ENCODE assay signal across 8 cellular contexts in the genomic region with DNA sequence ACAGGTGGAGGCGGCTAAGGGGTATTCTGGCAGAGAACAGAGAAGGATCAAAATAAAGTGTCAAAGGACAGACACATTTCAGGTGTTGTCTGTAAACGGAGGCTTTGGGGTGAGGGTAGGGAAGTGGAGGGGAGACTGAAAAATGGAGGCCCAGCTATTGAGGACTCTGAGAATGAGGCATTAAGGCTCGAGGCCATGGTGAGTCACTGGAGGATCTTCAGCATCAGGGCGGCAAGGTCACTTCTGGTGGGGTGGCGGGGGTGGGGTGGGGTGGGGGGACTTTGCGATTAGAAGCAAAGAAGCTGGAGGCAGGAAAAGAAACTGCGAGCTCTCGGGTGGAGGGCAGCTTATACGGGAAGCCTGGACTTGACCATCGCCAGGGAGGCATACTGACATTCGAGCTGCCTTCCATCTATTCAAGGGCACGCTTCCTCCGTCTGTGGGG. TPM values are rescaled to one million over a fixed set of nuclear protein-coding genes. Genes with fewer than 3 reads are reported as not detected.
DNase-seq lines count a peak whose midpoint lies in the region; ATAC-seq lines count a peak whose summit lies in the region.

No MANE protein-coding gene starts in this region.

- CTCF ChIA-PET in CD4-positive, alpha-beta memory T cell (lab: Charles Lee; ENCODE audit: partially characterized antibody): interaction anchor here (0.7 to 3.3 kb wide), 8 partner anchors 11 to 1686 kb away, joined by 3 to 16 read pairs (median 3); a partner anchor contains a TSS

- peak overlapping the region; percentile 79 to 92 (median 86) for H3K4me3 Mint-ChIP-seq in CD4-positive, alpha-beta memory T cell
- H3K4me3 Mint-ChIP-seq in activated naive CD8-positive, alpha-beta T cell treated with anti-CD3 and anti-CD28 coated beads, Interleukin-2, amount 10 ng/mL, durations not matched to agents 7 days and 5 days: peak overlapping the region; percentile 84

- no peaks in the 10 kb centered on the region for H3K9me3 ChIP-seq in CD4-positive, alpha-beta memory T cell (ENCODE audit: control insufficient read depth in 1 of 2, low read length in 2 of 2)
- no peaks in the 10 kb centered on the region for H3K9me3 ChIP-seq in iPS-15b (ENCODE audit: control insufficient read depth, insufficient read depth, low read length)

- peak in 3 of 5 donors; percentile 6 to 14 (median 8) for DNase-seq in CD4-positive, alpha-beta memory T cell
- DNase-seq in Jurkat, Clone E6-1 (ENCODE audit: low read depth, low spot score): no peak
- no peak for DNase-seq in activated naive CD8-positive, alpha-beta T cell treated with anti-CD3 and anti-CD28 coated beads, Interleukin-2, amount 10 ng/mL, durations not matched to agents 7 days and 5 days
- DNase-seq in stimulated activated CD4-positive, alpha-beta T cell treated with anti-CD3 and anti-CD28 coated beads, Interleukin-15, amount 100 ng/mL, for 24 hours: peak; percentile 31
- DNase-seq in dermis blood vessel endothelial cell (no peak), DMS79 (lab: John Stamatoyannopoulos, UW) (no peak), UCSD-AML1 (lab: John Stamatoyannopoulos, UW; ENCODE audit: unreplicated experiment) (no peak)

- no peaks in the 10 kb centered on the region for H3K27me3 Mint-ChIP-seq in CD4-positive, alpha-beta memory T cell
- H3K27me3 Mint-ChIP-seq in activated naive CD8-positive, alpha-beta T cell treated with anti-CD3 and anti-CD28 coated beads, Interleukin-2, amount 10 ng/mL, durations not matched to agents 7 days and 5 days: no peaks in the 10 kb centered on the region

- H3K4me1 ChIP-seq in CD4-positive, alpha-beta memory T cell (ENCODE audit: insufficient read depth, low read length): peaks cover 38% of the 10 kb centered on the region
- H3K4me1 ChIP-seq in iPS-15b (ENCODE audit: control insufficient read depth, insufficient read depth, low read length): no peaks in the 10 kb centered on the region

- H3K27ac Mint-ChIP-seq in CD4-positive, alpha-beta memory T cell: peak overlapping the region; percentile 92 to 99 (median 94)
- H3K27ac Mint-ChIP-seq in activated naive CD8-positive, alpha-beta T cell treated with anti-CD3 and anti-CD28 coated beads, Interleukin-2, amount 10 ng/mL, durations not matched to agents 7 days and 5 days: peak overlapping the region; percentile 92

- ATAC-seq in activated naive CD8-positive, alpha-beta T cell treated with anti-CD3 and anti-CD28 coated beads, Interleukin-2, amount 10 ng/mL, durations not matched to agents 7 days and 5 days (ENCODE audit: low read depth): no peak

- H3K36me3 ChIP-seq in CD4-positive, alpha-beta memory T cell (ENCODE audit: insufficient read depth, low read length): no peaks in the 10 kb centered on the region
- no peaks in the 10 kb centered on the region for H3K36me3 ChIP-seq in iPS-15b (ENCODE audit: control insufficient read depth, insufficient read depth, low read length)

- H3K9me3 Mint-ChIP-seq in CD4-positive, alpha-beta memory T cell: peaks cover 0 to 1% (median 0%) of the 10 kb centered on the region in 8 donors
- H3K9me3 Mint-ChIP-seq in activated naive CD8-positive, alpha-beta T cell treated with anti-CD3 and anti-CD28 coated beads, Interleukin-2, amount 10 ng/mL, durations not matched to agents 7 days and 5 days: no peaks in the 10 kb centered on the region

- H3K27ac ChIP-seq in CD4-positive, alpha-beta memory T cell (ENCODE audit: low read depth, low read length): peak overlapping the region; percentile 87

- H3K9ac ChIP-seq in iPS-15b (ENCODE audit: low read depth, low read length): no peak overlapping the region

- intact Hi-C loops in CD4-positive, alpha-beta memory T cell (cut with micrococcal nuclease): loop anchor here (2.0 to 10.0 kb wide), 4 partner anchors 290 to 1683 kb away; a partner anchor contains a TSS

- peak overlapping the region; percentile 25 to 63 for H3K4me3 ChIP-seq in CD4-positive, alpha-beta memory T cell (ENCODE audit: low read length in 2 of 2)
- H3K4me3 ChIP-seq in Jurkat, Clone E6-1 (ENCODE audit: low read length): peak overlapping the region; percentile 65
- H3K4me3 ChIP-seq in iPS-15b (ENCODE audit: low read depth, low read length): peak overlapping the region; percentile 60

- H3K36me3 Mint-ChIP-seq in CD4-positive, alpha-beta memory T cell: peaks cover 0 to 10% of the 10 kb centered on the region in 2 donors
- no peaks in the 10 kb centered on the region for H3K36me3 Mint-ChIP-seq in activated naive CD8-positive, alpha-beta T cell treated with anti-CD3 and anti-CD28 coated beads, Interleukin-2, amount 10 ng/mL, durations not matched to agents 7 days and 5 days

- POLR2A ChIA-PET in CD4-positive, alpha-beta memory T cell (lab: Charles Lee; ENCODE audit: partially characterized antibody): interaction anchor here (0.7 to 5.3 kb wide), 21 partner anchors 10 to 1431 kb away, joined by 3 to 120 read pairs (median 4); a partner anchor contains a TSS
- POLR2A ChIA-PET in activated naive CD8-positive, alpha-beta T cell treated with anti-CD3 and anti-CD28 coated beads, Interleukin-2, amount 10 ng/mL, durations not matched to agents 7 days and 5 days (lab: Charles Lee): interaction anchor here (0.6 to 3.2 kb wide), 13 partner anchors 10 to 636 kb away, joined by 3 to 51 read pairs (median 5); a partner anchor contains a TSS

- peaks cover 25 to 52% (median 38%) of the 10 kb centered on the region in 4 donors for H3K4me1 Mint-ChIP-seq in CD4-positive, alpha-beta memory T cell
- peaks cover 26% of the 10 kb centered on the region for H3K4me1 Mint-ChIP-seq in activated naive CD8-positive, alpha-beta T cell treated with anti-CD3 and anti-CD28 coated beads, Interleukin-2, amount 10 ng/mL, durations not matched to agents 7 days and 5 days

- no peaks in the 10 kb centered on the region for H3K27me3 ChIP-seq in CD4-positive, alpha-beta memory T cell (ENCODE audit: insufficient read depth, low read length)
- peaks cover 88% of the 10 kb centered on the region for H3K27me3 ChIP-seq in iPS-15b (ENCODE audit: control insufficient read depth, insufficient read depth, low read length)

RNA-seq across cellular contexts. Expression of a gene that starts 58.4 kb away (rescaled TPM):
- 10 to 100 TPM; 51.0 to 52.9 TPM for total RNA-seq in CD4-positive, alpha-beta memory T cell
- 10 to 100 TPM; 81.5 to 84.2 TPM for polyA plus RNA-seq in CD4-positive, alpha-beta memory T cell
- polyA plus RNA-seq in Jurkat, Clone E6-1 (2012; ENCODE audit: insufficient read depth, insufficient read length): 22.9 TPM
- 10 to 100 TPM; 51.6 to 52.5 TPM for total RNA-seq in activated naive CD8-positive, alpha-beta T cell treated with anti-CD3 and anti-CD28 coated beads, Interleukin-2, amount 10 ng/mL, durations not matched to agents 7 days and 5 days
- 41.2 and 45.6 TPM in 2 replicates for total RNA-seq in dermis blood vessel endothelial cell

Comparison
In these comparisons a context has a peak if more than half of its experiments do, and no peak if none do; other contexts are left out.
1. DNase-seq: peak in CD4-positive, alpha-beta memory T cell (3 of 5) and stimulated activated CD4-positive, alpha-beta T cell treated with anti-CD3 and anti-CD28 coated beads, Interleukin-15, amount 100 ng/mL, for 24 hours (single experiment); none in Jurkat, Clone E6-1 (single experiment), activated naive CD8-positive, alpha-beta T cell treated with anti-CD3 and anti-CD28 coated beads, Interleukin-2, amount 10 ng/mL, durations not matched to agents 7 days and 5 days (single experiment), dermis blood vessel endothelial cell (single experiment), DMS79 (single experiment) and UCSD-AML1 (single experiment).
2. Peak in every context shown above with its lines, with median percentiles within 50 percentile points of each other: H3K4me3 ChIP-seq.